21 cellular contexts compared by ENCODE assay signal in the genomic region with DNA sequence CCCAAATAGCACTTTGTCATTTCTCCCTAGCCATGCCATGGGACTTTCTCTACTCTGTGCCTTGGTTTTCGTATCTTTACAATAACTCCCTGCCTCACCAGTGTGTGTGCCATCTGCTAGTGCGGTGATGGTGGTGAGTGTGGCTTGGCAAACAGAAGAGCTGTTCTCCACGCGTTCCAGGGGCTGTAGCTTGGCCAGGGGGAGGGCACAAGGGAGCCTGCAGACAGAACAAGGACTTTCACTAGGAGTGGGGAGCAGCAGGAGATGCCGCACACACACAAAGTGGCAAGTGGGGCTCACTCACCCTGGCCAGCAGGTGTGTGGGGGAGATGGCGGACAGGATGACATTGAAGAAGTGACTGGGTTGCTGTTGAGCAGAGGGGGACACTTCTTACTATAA.
DNase-seq lines count a peak whose midpoint lies in the region; ATAC-seq and TF ChIP-seq lines count a peak whose summit lies in the region.
"Had no signal": no experiment of that assay in that cellular context is flagged by ENCODE, and none has a peak within 500 bp of the region (broad histone marks: within the 10 kb centered on the region; RNA-seq: fewer than 3 reads in every experiment).

No MANE protein-coding gene starts in this region.

- peaks cover 0 to 4% (median 0%) of the 10 kb centered on the region in 7 donors for H3K27me3 ChIP-seq in spleen (replicated peaks in 1 of 7)
- no peaks in the 10 kb centered on the region for H3K27me3 ChIP-seq in brain microvascular endothelial cell (replicated peaks)
- H3K27me3 ChIP-seq: BLaER1 treated with 17β-estradiol and CSF1 and Interleukin-3, amounts not matched to agents 10 nM and 100 nM had no signal

- H3K4me1 ChIP-seq in spleen: no peaks in the 10 kb centered on the region

- TF ChIP-seq CTCF in spleen (IDR thresholded peaks at IDR 0.05 in 8 of 11, conservative IDR thresholded peaks at IDR 0.05 in 3 of 11) (no peak), brain microvascular endothelial cell (IDR thresholded peaks at IDR 0.05; ENCODE audit: low read depth, low read length, missing control alignments) (no peak)

- DNase-seq in DMS53 (lab: John Stamatoyannopoulos, UW) (peak; percentile 40), DMS53 treated with DMSO at 0.1 percent for 48 hours (lab: John Stamatoyannopoulos, UW; ENCODE audit: unreplicated experiment) (no peak), NCI-H69 (lab: John Stamatoyannopoulos, UW) (peak; percentile 48), mesenteric fat pad (ENCODE audit: low spot score) (peak; percentile 77), spleen (peak; percentile 51), brain microvascular endothelial cell (no peak)
- DNase-seq: CD4-positive, alpha-beta T cell; DND-41; Karpas-422; NCI-H1092; NCI-H1417 treated with DMSO at 0.1 percent for 48 hours; NCI-H187 treated with DMSO at 0.1 percent for 48 hours; NCI-H446; NCI-H524 treated with DMSO at 0.1 percent for 48 hours; NCI-H82; SHP77 treated with DMSO at 0.1 percent for 48 hours; T-helper 1 cell had no signal

- no peak overlapping the region for H3K4me3 ChIP-seq in spleen
- no peak overlapping the region for H3K4me3 ChIP-seq in brain microvascular endothelial cell (ENCODE audit: low read depth, low read length)
- H3K4me3 ChIP-seq: BLaER1 treated with 17β-estradiol and CSF1 and Interleukin-3, amounts not matched to agents 10 nM and 100 nM had no signal

- in situ Hi-C loops in brain microvascular endothelial cell (cut with HindIII; ENCODE audit: low pct_ligation_motif_present, low sequenced_read_pairs): no loop called here

- ATAC-seq in GM21367 (IDR thresholded peaks at IDR 0.05; ENCODE audit: unreplicated experiment) (no peak), HG02885 (IDR thresholded peaks at IDR 0.05; ENCODE audit: poor library complexity, unreplicated experiment) (no peak)
- ATAC-seq: HCT116 had no signal

- TF ChIP-seq POLR2A in spleen (IDR thresholded peaks at IDR 0.05): no peak

- intact Hi-C loops in spleen (cut with DNase I; ENCODE audit: low total_unique reads): no loop called here

- no peaks in the 10 kb centered on the region for H3K36me3 ChIP-seq in spleen
- H3K36me3 ChIP-seq in brain microvascular endothelial cell (replicated peaks): no peaks in the 10 kb centered on the region
- H3K36me3 ChIP-seq: BLaER1 treated with 17β-estradiol and CSF1 and Interleukin-3, amounts not matched to agents 10 nM and 100 nM had no signal

- peaks cover 0 to 3% (median 3%) of the 10 kb centered on the region in 8 donors for H3K9me3 ChIP-seq in spleen

- WGBS in spleen, 5 donors: 72 to 84% (median 76%) methylated on average over 6 of the region's 6 CpGs

- H3K27ac ChIP-seq in spleen (no peak overlapping the region), brain microvascular endothelial cell (no peak overlapping the region)
- H3K27ac ChIP-seq: BLaER1 treated with 17β-estradiol and CSF1 and Interleukin-3, amounts not matched to agents 10 nM and 100 nM had no signal

Comparison
In these comparisons a context has a peak if more than half of its experiments do, and no peak if none do; other contexts are left out.
1. DNase-seq: peak in DMS53 (single experiment), NCI-H69 (single experiment), mesenteric fat pad (single experiment) and spleen (single experiment); none in DMS53 treated with DMSO at 0.1 percent for 48 hours (single experiment) and brain microvascular endothelial cell (single experiment).